28 cellular contexts compared by ENCODE assay signal in genomic region chr5:149221731-149222342, GRCh38. TPM values are rescaled to one million over a fixed set of nuclear protein-coding genes. Genes with fewer than 3 reads are reported as not detected.
DNase-seq lines count a peak whose midpoint lies in the region; ATAC-seq, FAIRE-seq and TF ChIP-seq lines count a peak whose summit lies in the region.
"Had no signal": no experiment of that assay in that cellular context is flagged by ENCODE, and none has a peak within 500 bp of the region (broad histone marks: within the 10 kb centered on the region; RNA-seq: fewer than 3 reads in every experiment).

No MANE protein-coding gene starts in this region.

- no peaks in the 10 kb centered on the region for H3K27me3 Mint-ChIP-seq in Calu3 (ENCODE audit: unreplicated experiment)
- H3K27me3 Mint-ChIP-seq: naive thymus-derived CD8-positive, alpha-beta T cell had no signal

- H3K27ac Mint-ChIP-seq in Calu3 (ENCODE audit: unreplicated experiment), result peak overlapping the region; percentile 6
- H3K27ac Mint-ChIP-seq: CD4-positive, CD25-positive, alpha-beta regulatory T cell; IgD-negative memory B cell; immature natural killer cell had no signal

- no peak overlapping the region for H3K4me3 Mint-ChIP-seq in Calu3 (ENCODE audit: low read depth, unreplicated experiment)
- H3K4me3 Mint-ChIP-seq: CD4-positive, CD25-positive, alpha-beta regulatory T cell; IgD-negative memory B cell; immature natural killer cell; naive thymus-derived CD8-positive, alpha-beta T cell had no signal

- no peak for TF ChIP-seq CTCF in Calu3 (IDR thresholded peaks at IDR 0.05; ENCODE audit: unreplicated experiment)
- TF ChIP-seq CTCF in HepG2 (CRISPR knock-in tag; IDR thresholded peaks at IDR 0.05), result no peak
- no peak for TF ChIP-seq CTCF in psoas muscle (IDR thresholded peaks at IDR 0.05)
- TF ChIP-seq CTCF in mucosa of descending colon (IDR thresholded peaks at IDR 0.05), result no peak
- no peak for TF ChIP-seq CTCF in ascending aorta (IDR thresholded peaks at IDR 0.05)

- FAIRE-seq in HepG2 (lab: Jason Lieb, UNC), result no peak
- FAIRE-seq: D721Med, H54 had no signal

- H3K4me3 ChIP-seq in HepG2 (replicated peaks in 1 of 3; ENCODE audit: insufficient read depth in 1 of 3, low read depth in 2 of 3, low read length in 3 of 3) (no peak overlapping the region), psoas muscle (no peak overlapping the region), mucosa of descending colon (no peak overlapping the region), ascending aorta (no peak overlapping the region)
- H3K4me3 ChIP-seq: skin epidermis, uterus had no signal

- ATAC-seq in HepG2 (no peak), psoas muscle (no peak), mucosa of descending colon (no peak)
- ATAC-seq: naive thymus-derived CD8-positive, alpha-beta T cell; stimulated activated naive CD8-positive, alpha-beta T cell treated with anti-CD3 and anti-CD28 coated beads, Interleukin-15, Interleukin-2, amounts not matched to agents 100 U/mL and 50 U/mL, for 24 hours had no signal

- H3K4me1 Mint-ChIP-seq in Calu3 (ENCODE audit: low read depth, unreplicated experiment), result no peaks in the 10 kb centered on the region
- H3K4me1 Mint-ChIP-seq: IgD-negative memory B cell, immature natural killer cell had no signal

- H3K9ac ChIP-seq in HepG2 (ENCODE audit: insufficient read depth, low read depth, low read length), result peak overlapping the region; percentile 5; the same call in 1 of the 2 replicates

- intact Hi-C loops in Calu3 (cut with micrococcal nuclease; ENCODE audit: unreplicated experiment) (no loop called here), HepG2 (cut with micrococcal nuclease; ENCODE audit: unreplicated experiment) (loop anchor here (2.0 to 10.0 kb wide), 2 partner anchors 47 to 157 kb away; partner anchors contain the start of gene SH3TC2), psoas muscle (cut with DNase I) (loop anchor here in 1 of 2 donors (5.0 to 10.0 kb wide), 2 partner anchors 45 to 237 kb away; no protein-coding TSS in a partner anchor), mucosa of descending colon (cut with DNase I, micrococcal nuclease) (no loop called here), ascending aorta (cut with DNase I) (no loop called here)

- POLR2A ChIA-PET in HepG2 (lab: Yijun Ruan, JAX), result interaction anchor here (1.0 kb wide), 1 partner anchor 78 kb away, joined by 3 read pairs; no protein-coding TSS in a partner anchor

- H3K9me3 ChIP-seq in HepG2 (ENCODE audit: low read length) (no peaks in the 10 kb centered on the region), psoas muscle (no peaks in the 10 kb centered on the region), mucosa of descending colon (no peaks in the 10 kb centered on the region), ascending aorta (no peaks in the 10 kb centered on the region)
- H3K9me3 ChIP-seq: uterus had no signal

- H3K79me2 ChIP-seq in HepG2 (ENCODE audit: insufficient read depth, low read length), result no peaks in the 10 kb centered on the region

- no peaks in the 10 kb centered on the region for H4K20me1 ChIP-seq in HepG2 (ENCODE audit: insufficient read depth, low read length)

- in situ Hi-C loops in HepG2 (cut with HindIII; ENCODE audit: extremely low pct_ligation_motif_present, low pct_unique_long_range_greater_than_20kb), result no loop called here

- TF ChIP-seq EP300 in HepG2 (IDR thresholded peaks at IDR 0.05; ENCODE audit: low read depth in 2 of 2, low read length in 2 of 2) (no peak), HepG2 (CRISPR knock-in tag; IDR thresholded peaks at IDR 0.05; ENCODE audit: borderline replicate concordance) (no peak)

- no peak overlapping the region for H2AFZ ChIP-seq in HepG2 (ENCODE audit: low read length)

- TF ChIP-seq POLR2A in HepG2 (IDR thresholded peaks at IDR 0.05; ENCODE audit: insufficient read depth in 1 of 2, low read depth in 2 of 2, low read length in 2 of 2), result no peak

- no peaks in the 10 kb centered on the region for H3K9me3 Mint-ChIP-seq in Calu3 (ENCODE audit: low read depth, unreplicated experiment)
- H3K9me3 Mint-ChIP-seq: IgD-negative memory B cell; immature natural killer cell; naive thymus-derived CD8-positive, alpha-beta T cell had no signal

- TF ChIP-seq RAD21 in HepG2 (CRISPR knock-in tag; IDR thresholded peaks at IDR 0.05), result no peak

- CTCF ChIA-PET in Calu3 (lab: Charles Lee), result interaction anchor here (0.6 kb wide), 1 partner anchor 366 kb away, joined by 3 read pairs; no protein-coding TSS in a partner anchor
- CTCF ChIA-PET in HepG2 (lab: Yijun Ruan, JAX; ENCODE audit: low intra/inter-chr PET ratio, low total read pairs), result no interaction called here

- BruUV-seq in Calu3 (replicated peaks; lab: Mats Ljungman, UMichigan) (no TSS peak), HepG2 (replicated peaks; lab: Mats Ljungman, UMichigan) (no TSS peak)

- H3K36me3 ChIP-seq in HepG2 (replicated peaks in 1 of 2; ENCODE audit: control insufficient read depth in 1 of 2, insufficient read depth in 2 of 2, low read length in 2 of 2) (no peaks in the 10 kb centered on the region), psoas muscle (ENCODE audit: insufficient read depth in 1 of 2, low read depth in 1 of 2) (peaks cover 0 to 44% of the 10 kb centered on the region in 2 donors), mucosa of descending colon (ENCODE audit: low read depth) (no peaks in the 10 kb centered on the region), ascending aorta (peaks cover 0 to 2% of the 10 kb centered on the region in 2 donors)
- H3K36me3 ChIP-seq: uterus had no signal

- H3K4me2 ChIP-seq in HepG2 (ENCODE audit: low read depth, low read length), result peak overlapping the region; percentile 66

- H3K27me3 ChIP-seq in HepG2 (ENCODE audit: control insufficient read depth in 1 of 2, insufficient read depth in 2 of 2, low read length in 2 of 2), result no peaks in the 10 kb centered on the region
- no peaks in the 10 kb centered on the region for H3K27me3 ChIP-seq in psoas muscle (ENCODE audit: insufficient read depth in 3 of 3, low read length in 2 of 3)
- no peaks in the 10 kb centered on the region for H3K27me3 ChIP-seq in ascending aorta
- H3K27me3 ChIP-seq: uterus had no signal

- H3K27ac ChIP-seq in cingulate gyrus (ENCODE audit: low read depth, low read length), result peak overlapping the region; percentile 15
- H3K27ac ChIP-seq in HepG2 (ENCODE audit: extremely low read length, insufficient read depth, low read length), result no peak overlapping the region
- H3K27ac ChIP-seq in psoas muscle, result no peak overlapping the region
- H3K27ac ChIP-seq in ascending aorta, result no peak overlapping the region
- H3K27ac ChIP-seq: epithelial cell of prostate, uterus had no signal

- no peak for DNase-seq in Calu3
- peak; percentile 48 for DNase-seq in M059J (ENCODE audit: low read depth)
- no peak for DNase-seq in HepG2 (ENCODE audit: low spot score)
- no peak for DNase-seq in psoas muscle
- no peak for DNase-seq in mucosa of descending colon
- no peak for DNase-seq in activated CD8-positive, alpha-beta memory T cell treated with anti-CD3 and anti-CD28 coated beads, Interleukin-2, amount 50 U/mL, for 48 hours
- DNase-seq in ascending aorta (ENCODE audit: low spot score in 2 of 2), result no peak
- DNase-seq: activated CD4-positive, alpha-beta T cell treated with anti-CD3 and anti-CD28 coated beads, Interleukin-2, amount 50 U/mL, for 48 hours; activated naive CD4-positive, alpha-beta T cell treated with anti-CD3 and anti-CD28 coated beads, Interleukin-2, amount 50 U/mL, for 16 hours; amygdala; CD4-positive, CD25-positive, alpha-beta regulatory T cell; foreskin melanocyte; hypothalamus; immature natural killer cell; midbrain; naive thymus-derived CD8-positive, alpha-beta T cell; NCI-H2029 treated with DMSO at 0.1 percent for 48 hours; NCI-H774; occipital lobe; stimulated activated naive CD8-positive, alpha-beta T cell treated with anti-CD3 and anti-CD28 coated beads, Interleukin-15, Interleukin-2, amounts not matched to agents 100 U/mL and 50 U/mL, for 24 hours; T-helper 1 cell; uterus had no signal

- H3K4me1 ChIP-seq in HepG2 (ENCODE audit: insufficient read depth, low read length) (peaks cover 30% of the 10 kb centered on the region), psoas muscle (peaks cover 3% of the 10 kb centered on the region), mucosa of descending colon (ENCODE audit: low read depth) (no peaks in the 10 kb centered on the region), ascending aorta (peaks cover 0 to 7% of the 10 kb centered on the region in 2 donors)
- H3K4me1 ChIP-seq: uterus had no signal

- 79% methylated on average over 4 of the region's 4 CpGs for WGBS in HepG2 (ENCODE audit: low lambda C conversion rate)
- 82 to 86% (median 82%) methylated on average over 4 of the region's 4 CpGs for WGBS in psoas muscle, 3 donors

- H3K36me3 Mint-ChIP-seq in Calu3 (ENCODE audit: insufficient read depth, unreplicated experiment), result peaks cover 41% of the 10 kb centered on the region
- H3K36me3 Mint-ChIP-seq: CD4-positive, CD25-positive, alpha-beta regulatory T cell; immature natural killer cell; naive thymus-derived CD8-positive, alpha-beta T cell had no signal

RNA-seq across cellular contexts. Expression of gene AFAP1L1, which starts 49.8 kb away (rescaled TPM):
- total RNA-seq in Calu3 (2022) (7.8 and 10.3 TPM in 2 replicates), HepG2 (2016; rRNA removed; fragmentation: Illumina TruSeq; extraction: Trizol) (0.38 and 0.66 TPM in 2 replicates), psoas muscle (10 to 100 TPM; 21.0 to 38.6 (median 26.4) TPM), mucosa of descending colon (1 to 10 TPM; 1.5 to 7.3 (median 1.9) TPM), ascending aorta (24.7 TPM)
- 6.5 and 9.1 TPM in 2 replicates for total RNA-seq in M059J (2014; rRNA removed; shearing (Covaris generic))
- total RNA-seq in HepG2 (2016; cell fraction: cytosol; rRNA removed; fragmentation: Illumina TruSeq; extraction: Trizol; ENCODE audit: low read depth), result not detected in 2 replicates
- total RNA-seq in HepG2 (2016; cell fraction: insoluble cytoplasmic fraction; rRNA removed; fragmentation: Illumina TruSeq; extraction: Trizol), result 0.41 and 0.86 TPM in 2 replicates
- 0.22 and 0.34 TPM in 2 replicates for total RNA-seq in HepG2 (2016; cell fraction: membrane; rRNA removed; fragmentation: Illumina TruSeq; extraction: Trizol)
- total RNA-seq in HepG2 (2016; cell fraction: nucleus; rRNA removed; fragmentation: Illumina TruSeq; extraction: Trizol), result 0.25 and 0.40 TPM in 2 replicates
- polyA plus RNA-seq in HepG2 (2011; rRNA removed) (0.67 and 1.0 TPM in 2 replicates), psoas muscle (10 to 100 TPM; 10.8 to 39.9 (median 15.0) TPM)
- polyA plus RNA-seq in HepG2 (2011; cell fraction: cytosol; rRNA removed), result 0.63 and 0.81 TPM in 2 replicates
- 0.59 and 0.85 TPM in 2 replicates for polyA plus RNA-seq in HepG2 (2011; cell fraction: nucleus; rRNA removed)
- 1.0 and 1.6 TPM in 2 replicates for polyA plus RNA-seq in HepG2 (2012)
- polyA plus RNA-seq in HepG2 (2016; cell fraction: cytosol; fragmentation: Illumina TruSeq; extraction: Trizol; ENCODE audit: low read depth), result 0.14 and 0.25 TPM in 2 replicates
- 0.37 and 0.84 TPM in 2 replicates for polyA plus RNA-seq in HepG2 (2016; cell fraction: insoluble cytoplasmic fraction; fragmentation: Illumina TruSeq; extraction: Trizol; ENCODE audit: low read depth)
- 0.24 and 0.26 TPM in 2 replicates for polyA plus RNA-seq in HepG2 (2016; cell fraction: membrane; fragmentation: Illumina TruSeq; extraction: Trizol; ENCODE audit: low read depth)
- 0.23 and 0.61 TPM in 2 replicates for polyA plus RNA-seq in HepG2 (2016; cell fraction: nucleus; fragmentation: Illumina TruSeq; extraction: Trizol; ENCODE audit: insufficient read depth, low read depth)
- 1.3 and 2.6 TPM in 2 replicates for polyA minus RNA-seq in HepG2 (2011; rRNA and poly(A)+ RNA removed; ENCODE audit: low replicate concordance)
- 0.18 and 0.49 TPM in 2 replicates for polyA minus RNA-seq in HepG2 (2011; cell fraction: cytosol; rRNA and poly(A)+ RNA removed)
- polyA minus RNA-seq in HepG2 (2011; cell fraction: nucleus; rRNA and poly(A)+ RNA removed), result 0.50 and 0.90 TPM in 2 replicates
- total RNA-seq: CD4-positive, CD25-positive, alpha-beta regulatory T cell had no signal
- polyA plus RNA-seq: IgD-negative memory B cell had no signal
